Comparison of ENCODE assay signal across 1 cellular context in the genomic region with DNA sequence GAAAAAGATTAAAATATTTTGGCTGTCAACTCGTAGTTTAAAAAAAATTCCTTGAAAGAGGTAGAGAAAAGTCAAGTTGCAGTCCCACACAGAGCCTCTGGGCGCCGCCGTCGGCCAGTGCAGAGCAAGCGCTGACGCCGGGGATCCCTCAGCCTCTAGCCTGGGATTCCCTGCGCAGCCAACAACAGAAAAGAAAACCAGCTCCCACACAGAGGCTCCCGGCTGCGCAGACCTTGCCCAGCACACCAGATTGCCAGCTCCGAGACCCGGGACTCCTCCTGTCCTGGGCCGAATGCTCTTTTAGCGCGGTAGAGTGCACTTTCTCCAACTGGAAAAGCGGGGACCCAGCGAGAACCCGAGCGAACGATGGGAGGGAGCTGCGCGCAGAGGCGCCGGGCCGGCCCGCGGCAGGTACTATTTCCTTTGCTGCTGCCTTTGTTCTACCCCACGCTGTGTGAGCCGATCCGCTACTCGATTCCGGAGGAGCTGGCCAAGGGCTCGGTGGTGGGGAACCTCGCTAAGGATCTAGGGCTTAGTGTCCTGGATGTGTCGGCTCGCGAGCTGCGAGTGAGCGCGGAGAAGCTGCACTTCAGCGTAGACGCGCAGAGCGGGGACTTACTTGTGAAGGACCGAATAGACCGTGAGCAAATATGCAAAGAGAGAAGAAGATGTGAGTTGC.
A peak's percentile ranks its signal among the peaks of the same experiment; 100 is the strongest.
TF ChIP-seq lines count a peak whose summit lies in the region.

TSS of gene PCDHGB7 (plus strand) at position 184 of the 679 bp plus-strand sequence. CDS start at position 367, 183 bp downstream.

TF ChIP-seq in HepG2, 621 proteins besides CTCF, POLR2A, EP300 and RAD21:
- TF ChIP-seq STAG1 (CRISPR knock-in tag; IDR thresholded peaks at IDR 0.05) (peak; percentile 74), SMC3 (IDR thresholded peaks at IDR 0.05; ENCODE audit: low read length) (0 out of 2 replicates have a peak, but pooled peaks have one; percentile 5), BCL6 (CRISPR knock-in tag; IDR thresholded peaks at IDR 0.05) (peak; percentile 88), ZNF687 (CRISPR knock-in tag; IDR thresholded peaks at IDR 0.05) (peak; percentile 20; the same call in 1 of the 2 replicates)
